Comparison of ENCODE assay signal across 2 cellular contexts in genomic region chr20:52204136-52204535, GRCh38.
TF ChIP-seq lines count a peak whose summit lies in the region.

No MANE protein-coding gene starts in this region.

TF ChIP-seq in HCT116, 20 proteins besides CTCF, POLR2A, EP300 and RAD21:
- TF ChIP-seq CEBPB (IDR thresholded peaks at IDR 0.05; ENCODE audit: low read depth) (no peak), JUND (IDR thresholded peaks at IDR 0.05) (no peak), CBX3 (IDR thresholded peaks at IDR 0.05; ENCODE audit: low read depth) (no peak), EZH2phosphoT487 (IDR thresholded peaks at IDR 0.05; ENCODE audit: borderline replicate concordance) (no peak), SRF (IDR thresholded peaks at IDR 0.05; ENCODE audit: low read depth) (no peak), EZH2 (IDR thresholded peaks at IDR 0.05) (no peak), ZFX (IDR thresholded peaks at IDR 0.05) (no peak), ZNF274 (IDR thresholded peaks at IDR 0.05; ENCODE audit: low read depth, low read length) (no peak), SP1 (IDR thresholded peaks at IDR 0.05; ENCODE audit: low read depth) (no peak), TCF7L2 (IDR thresholded peaks at IDR 0.05; ENCODE audit: borderline replicate concordance, extremely low read depth, insufficient read depth, insufficient read length) (no peak)

TF ChIP-seq in K562, 482 proteins besides CTCF, POLR2A, EP300 and RAD21:
- peak; percentile 77 for TF ChIP-seq USF1 (CRISPR knock-in tag; IDR thresholded peaks at IDR 0.05)
- peak; percentile 78 for TF ChIP-seq USF2 (CRISPR knock-in tag; IDR thresholded peaks at IDR 0.05)
- TF ChIP-seq E2F3 (CRISPR knock-in tag; IDR thresholded peaks at IDR 0.05), result no peak
- 0 out of 3 replicates have a peak, but pooled peaks of 1 of the 2 experiments have one; percentile 17 for TF ChIP-seq CBX3 (IDR thresholded peaks at IDR 0.05; ENCODE audit: borderline replicate concordance in 1 of 2, low read length in 2 of 2)
- peak; percentile 38; the same call in 1 of the 2 replicates for TF ChIP-seq PKNOX1 (IDR thresholded peaks at IDR 0.05)
- peak; percentile 72 for TF ChIP-seq RAD51 (IDR thresholded peaks at IDR 0.05; ENCODE audit: borderline replicate concordance, low read depth)
- no peak for TF ChIP-seq PHTF2 (CRISPR knock-in tag; IDR thresholded peaks at IDR 0.05)
